ENCODE assay signal across 18 cellular contexts in genomic region chr1:61093525-61094137, GRCh38. TPM values are rescaled to one million over a fixed set of nuclear protein-coding genes. Genes with fewer than 3 reads are reported as not detected.
DNase-seq lines count a peak whose midpoint lies in the region; ATAC-seq and TF ChIP-seq lines count a peak whose summit lies in the region.
"Had no signal": no experiment of that assay in that cellular context is flagged by ENCODE, and none has a peak within 500 bp of the region (broad histone marks: within the 10 kb centered on the region; RNA-seq: fewer than 3 reads in every experiment).

No MANE protein-coding gene starts in this region.

- peak; percentile 69 for DNase-seq in G401 (ENCODE audit: low spot score)
- DNase-seq in SW480 (ENCODE audit: low spot score): peak; percentile 74
- DNase-seq in fibroblast of mammary gland (ENCODE audit: low read depth): peak; percentile 73
- DNase-seq in BE2C: no peak
- DNase-seq in stimulated activated CD4-positive, alpha-beta T cell treated with anti-CD3 and anti-CD28 coated beads, Interleukin-4, amount 100 ng/mL, for 4 hours: no peak
- DNase-seq: activated effector memory CD4-positive, alpha-beta T cell treated with anti-CD3 and anti-CD28 coated beads, Interleukin-2, amount 50 U/mL, for 16 hours; anterior cingulate cortex; COR-L47; endodermal cell; GDM1; kidney; NCI-H146; NCI-H526; PC-3; trophoblast cell had no signal

- TF ChIP-seq CTCF in fibroblast of mammary gland (conservative IDR thresholded peaks at IDR 0.05; ENCODE audit: control insufficient read depth, insufficient read depth, low read depth, low read length) (no peak), BE2C (IDR thresholded peaks at IDR 0.05; ENCODE audit: low read depth, low read length) (no peak)

- H3K9ac ChIP-seq in skeletal muscle satellite cell (ENCODE audit: low read depth, low read length): peak overlapping the region; percentile 20

- H3K9me3 ChIP-seq in skeletal muscle satellite cell (replicated peaks; ENCODE audit: low read length): no peaks in the 10 kb centered on the region
- H3K9me3 ChIP-seq in BE2C: no peaks in the 10 kb centered on the region

- H3K4me3 ChIP-seq in fibroblast of mammary gland (ENCODE audit: control insufficient read depth, low read depth, low read length): no peak overlapping the region
- H3K4me3 ChIP-seq in skeletal muscle satellite cell (ENCODE audit: low read length): peak overlapping the region; percentile 20
- H3K4me3 ChIP-seq in BE2C (ENCODE audit: low read depth, low read length): no peak overlapping the region

- no peaks in the 10 kb centered on the region for H3K27me3 ChIP-seq in skeletal muscle satellite cell (ENCODE audit: control insufficient read depth, insufficient read depth, low read length)
- no peaks in the 10 kb centered on the region for H3K27me3 ChIP-seq in BE2C

- no peak for ATAC-seq in GM21786 (IDR thresholded peaks at IDR 0.05; ENCODE audit: unreplicated experiment)
- no peak for ATAC-seq in GM21515 (IDR thresholded peaks at IDR 0.05; ENCODE audit: unreplicated experiment)
- ATAC-seq: PC-3 had no signal

- H3K36me3 ChIP-seq in skeletal muscle satellite cell (ENCODE audit: insufficient read depth, low read length) (no peaks in the 10 kb centered on the region), BE2C (peaks cover under 1% of the 10 kb centered on the region)

- H3K4me1 ChIP-seq in skeletal muscle satellite cell (ENCODE audit: control insufficient read depth, insufficient read depth, low read length): peaks cover 73% of the 10 kb centered on the region
- H3K4me1 ChIP-seq in BE2C: no peaks in the 10 kb centered on the region

- H3K4me2 ChIP-seq in skeletal muscle satellite cell (ENCODE audit: low read length): peak overlapping the region; percentile 59

- in situ Hi-C loops in G401 (cut with HindIII; ENCODE audit: low sequenced_read_pairs): no loop called here

RNA-seq across cellular contexts. Expression of gene NFIA, which starts 11.3 kb away (rescaled TPM):
- total RNA-seq in G401 (2014; rRNA removed; shearing (Covaris generic)): 0.37 and 0.47 TPM in 2 replicates
- total RNA-seq in skeletal muscle satellite cell (2012; rRNA removed): 14.2 and 15.1 TPM in 2 replicates
- polyA plus RNA-seq in BE2C (2012; ENCODE audit: insufficient read depth, insufficient read length, low read depth): 6.0 TPM

Comparison
In these comparisons a context has a peak if more than half of its experiments do, and no peak if none do; other contexts are left out.
1. DNase-seq: peak in G401 (single experiment), SW480 (single experiment) and fibroblast of mammary gland (single experiment); none in BE2C (single experiment) and stimulated activated CD4-positive, alpha-beta T cell treated with anti-CD3 and anti-CD28 coated beads, Interleukin-4, amount 100 ng/mL, for 4 hours (0 of 2).